In the genomic region with DNA sequence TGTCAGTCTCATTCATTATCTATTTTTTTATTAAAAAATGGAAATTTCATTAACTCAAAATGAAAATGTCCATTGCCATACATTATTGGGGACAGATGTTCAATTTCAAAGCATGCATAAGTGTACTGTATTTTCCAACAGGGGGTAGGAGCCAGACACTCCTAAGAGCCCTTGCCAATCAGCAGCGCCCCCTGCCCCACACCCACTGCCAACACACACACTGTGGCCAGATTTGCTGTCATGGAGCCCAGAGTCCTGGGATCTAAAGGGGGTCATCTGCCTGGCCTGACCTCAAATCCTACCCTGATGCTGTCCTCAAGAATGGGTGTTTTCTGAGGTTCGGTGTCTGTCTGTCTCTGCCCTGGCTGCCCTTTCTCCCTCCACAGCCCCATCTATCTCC, we compare ENCODE assay signal across 25 cellular contexts.
A peak's percentile ranks its signal among the peaks of the same experiment; 100 is the strongest.
DNase-seq lines count a peak whose midpoint lies in the region; ATAC-seq, FAIRE-seq and TF ChIP-seq lines count a peak whose summit lies in the region.
"Had no signal": no experiment of that assay in that cellular context is flagged by ENCODE, and none has a peak within 500 bp of the region (broad histone marks: within the 10 kb centered on the region; RNA-seq: fewer than 3 reads in every experiment).

No MANE protein-coding gene starts in this region.

- H3K4me3 Mint-ChIP-seq in activated naive CD4-positive, alpha-beta T cell treated with anti-CD3 and anti-CD28 coated beads for 36 hours: no peak overlapping the region
- H3K4me3 Mint-ChIP-seq: activated CD4-positive, alpha-beta memory T cell treated with anti-CD3 and anti-CD28 coated beads for 36 hours; activated naive CD4-positive, alpha-beta T cell treated with anti-CD3 and anti-CD28 coated beads, Interleukin-2, amount 50 U/mL, for 24 hours; CD4-positive, alpha-beta memory T cell; naive thymus-derived CD8-positive, alpha-beta T cell; stimulated activated naive CD8-positive, alpha-beta T cell treated with anti-CD3 and anti-CD28 coated beads, Interleukin-15, Interleukin-2, amounts not matched to agents 100 ng/mL and 50 ng/mL, for 24 hours had no signal

- H3K4me3 ChIP-seq in Panc1 (ENCODE audit: low read depth in 2 of 2, low read length in 2 of 2) (no peak overlapping the region), fibroblast of lung (replicated peaks in 1 of 4; ENCODE audit: control extremely low read depth in 1 of 4, insufficient read depth in 1 of 4, low read depth in 3 of 4, low read length in 4 of 4) (no peak overlapping the region), vagina (no peak overlapping the region)
- H3K4me3 ChIP-seq: upper lobe of left lung had no signal

- no peak for FAIRE-seq in D721Med (lab: Jason Lieb, UNC)
- FAIRE-seq: colon, GM12892 had no signal

- H3K79me2 ChIP-seq in fibroblast of lung (ENCODE audit: control insufficient read depth, insufficient read depth, low read length): no peaks in the 10 kb centered on the region

- no peak overlapping the region for H3K9ac ChIP-seq in fibroblast of lung (ENCODE audit: insufficient read depth, low read length)

- CTCF ChIA-PET in activated naive CD4-positive, alpha-beta T cell treated with anti-CD3 and anti-CD28 coated beads for 36 hours (lab: Charles Lee): interaction anchor here (1.0 kb wide), 1 partner anchor 99 kb away, joined by 3 read pairs; no protein-coding TSS in a partner anchor
- CTCF ChIA-PET in Panc1 (lab: Charles Lee): no interaction called here

- H3K36me3 ChIP-seq in Panc1 (ENCODE audit: control insufficient read depth, insufficient read depth, low read length) (no peaks in the 10 kb centered on the region), fibroblast of lung (ENCODE audit: control insufficient read depth, insufficient read depth, low read length) (no peaks in the 10 kb centered on the region), vagina (no peaks in the 10 kb centered on the region)
- H3K36me3 ChIP-seq: upper lobe of left lung had no signal

- in situ Hi-C loops in Panc1 (cut with HindIII; ENCODE audit: low pct_unique_long_range_greater_than_20kb, low sequenced_read_pairs): no loop called here

- H4K20me1 ChIP-seq in fibroblast of lung (ENCODE audit: control insufficient read depth, extremely low read depth, insufficient read depth, low read length): no peaks in the 10 kb centered on the region

- H3K27me3 ChIP-seq in Panc1 (ENCODE audit: control insufficient read depth, insufficient read depth, low read length) (no peaks in the 10 kb centered on the region), fibroblast of lung (ENCODE audit: control insufficient read depth, insufficient read depth, low read length) (no peaks in the 10 kb centered on the region), vagina (no peaks in the 10 kb centered on the region)
- H3K27me3 ChIP-seq: upper lobe of left lung had no signal

- H3K27ac ChIP-seq in Panc1 (ENCODE audit: low read length): peak overlapping the region; percentile 26; the same call in 1 of the 2 replicates
- H3K27ac ChIP-seq in fibroblast of lung (ENCODE audit: insufficient read depth, low read length): peak overlapping the region; percentile 83
- H3K27ac ChIP-seq in vagina: peak overlapping the region; percentile 65

- H3K4me1 ChIP-seq in Panc1 (ENCODE audit: control insufficient read depth, insufficient read depth, low read length): peaks cover 9% of the 10 kb centered on the region; the same call in 1 of the 2 replicates
- peaks cover 20% of the 10 kb centered on the region for H3K4me1 ChIP-seq in fibroblast of lung (ENCODE audit: control insufficient read depth, extremely low read depth, insufficient read depth, low read length)
- peaks cover 18% of the 10 kb centered on the region for H3K4me1 ChIP-seq in vagina

- no peak for TF ChIP-seq CTCF in Panc1 (IDR thresholded peaks at IDR 0.05)
- TF ChIP-seq CTCF in fibroblast of lung (conservative IDR thresholded peaks at IDR 0.05 in 1 of 2, IDR thresholded peaks at IDR 0.05 in 1 of 2; ENCODE audit: low read depth in 1 of 2, low read length in 2 of 2): peak in 1 of 2 donors; percentile 9
- TF ChIP-seq CTCF in vagina (IDR thresholded peaks at IDR 0.05): no peak
- no peak for TF ChIP-seq CTCF in D721Med (IDR thresholded peaks at IDR 0.05; ENCODE audit: insufficient read depth, missing control alignments)

- no peak for TF ChIP-seq POLR2A in vagina (IDR thresholded peaks at IDR 0.05)

- H3K4me1 Mint-ChIP-seq in activated naive CD4-positive, alpha-beta T cell treated with anti-CD3 and anti-CD28 coated beads for 36 hours (ENCODE audit: low read depth): peaks cover 13% of the 10 kb centered on the region
- H3K4me1 Mint-ChIP-seq: CD4-positive, alpha-beta memory T cell had no signal

- no peaks in the 10 kb centered on the region for H3K9me3 Mint-ChIP-seq in activated naive CD4-positive, alpha-beta T cell treated with anti-CD3 and anti-CD28 coated beads for 36 hours
- H3K9me3 Mint-ChIP-seq: activated CD4-positive, alpha-beta memory T cell treated with anti-CD3 and anti-CD28 coated beads for 36 hours; activated naive CD4-positive, alpha-beta T cell treated with anti-CD3 and anti-CD28 coated beads, Interleukin-2, amount 50 U/mL, for 24 hours; stimulated activated naive CD8-positive, alpha-beta T cell treated with anti-CD3 and anti-CD28 coated beads, Interleukin-15, Interleukin-2, amounts not matched to agents 100 ng/mL and 50 ng/mL, for 24 hours had no signal

- BruUV-seq in Panc1 (replicated peaks; lab: Mats Ljungman, UMichigan): no TSS peak

- intact Hi-C loops in activated naive CD4-positive, alpha-beta T cell treated with anti-CD3 and anti-CD28 coated beads for 36 hours (cut with micrococcal nuclease): no loop called here
- intact Hi-C loops in Panc1 (cut with micrococcal nuclease; ENCODE audit: unreplicated experiment) (no loop called here), vagina (cut with DNase I) (no loop called here)

- no peak overlapping the region for H3K27ac Mint-ChIP-seq in activated naive CD4-positive, alpha-beta T cell treated with anti-CD3 and anti-CD28 coated beads for 36 hours
- H3K27ac Mint-ChIP-seq: activated CD4-positive, alpha-beta memory T cell treated with anti-CD3 and anti-CD28 coated beads for 36 hours; activated naive CD4-positive, alpha-beta T cell treated with anti-CD3 and anti-CD28 coated beads, Interleukin-2, amount 50 U/mL, for 24 hours; CD4-positive, alpha-beta memory T cell; stimulated activated naive CD8-positive, alpha-beta T cell treated with anti-CD3 and anti-CD28 coated beads, Interleukin-15, Interleukin-2, amounts not matched to agents 100 ng/mL and 50 ng/mL, for 24 hours had no signal

- H2AFZ ChIP-seq in fibroblast of lung (ENCODE audit: low read length): no peak overlapping the region

- no peaks in the 10 kb centered on the region for H3K36me3 Mint-ChIP-seq in activated naive CD4-positive, alpha-beta T cell treated with anti-CD3 and anti-CD28 coated beads for 36 hours (ENCODE audit: low read depth)
- H3K36me3 Mint-ChIP-seq: activated CD4-positive, alpha-beta memory T cell treated with anti-CD3 and anti-CD28 coated beads for 36 hours; activated naive CD4-positive, alpha-beta T cell treated with anti-CD3 and anti-CD28 coated beads, Interleukin-2, amount 50 U/mL, for 24 hours; CD4-positive, alpha-beta memory T cell had no signal

- H3K4me2 ChIP-seq in fibroblast of lung (ENCODE audit: extremely low read depth, insufficient read depth, low read length): peak overlapping the region; percentile 60

- H3K9me3 ChIP-seq in Panc1 (ENCODE audit: control insufficient read depth, insufficient read depth, low read depth, low read length) (peaks cover 10% of the 10 kb centered on the region; the same call in 1 of the 2 replicates), fibroblast of lung (ENCODE audit: control insufficient read depth, insufficient read depth, low read depth, low read length) (no peaks in the 10 kb centered on the region), vagina (no peaks in the 10 kb centered on the region)
- H3K9me3 ChIP-seq: upper lobe of left lung had no signal

- DNase-seq in activated naive CD4-positive, alpha-beta T cell treated with anti-CD3 and anti-CD28 coated beads for 36 hours: peak; percentile 13
- no peak for DNase-seq in activated naive CD4-positive, alpha-beta T cell treated with anti-CD3 and anti-CD28 coated beads, Interleukin-2, amount 50 U/mL, for 16 hours
- DNase-seq in Panc1 (ENCODE audit: low read depth, low spot score): no peak
- DNase-seq in fibroblast of lung (ENCODE audit: low read depth in 2 of 2): no peak
- DNase-seq in vagina (ENCODE audit: extremely low spot score in 2 of 2): peak in 1 of 2 donors; percentile 78
- no peak for DNase-seq in NK-92 (lab: John Stamatoyannopoulos, UW; ENCODE audit: unreplicated experiment)
- no peak for DNase-seq in D721Med (ENCODE audit: insufficient read length, low spot score)
- DNase-seq: activated CD4-positive, alpha-beta memory T cell treated with anti-CD3 and anti-CD28 coated beads for 36 hours; activated T-cell treated with anti-CD3 and anti-CD28 coated beads, Interleukin-2, amount 50 U/mL, for 1 hour; CD4-positive, alpha-beta memory T cell; hippocampal formation; mesendoderm; naive thymus-derived CD8-positive, alpha-beta T cell; NCI-H1048; NCI-H2081; NCI-H510A treated with DMSO at 0.1 percent for 48 hours; posterior cingulate gyrus; SHP77 treated with DMSO at 0.1 percent for 48 hours; stimulated activated CD4-positive, alpha-beta T cell treated with anti-CD3 and anti-CD28 coated beads, Interleukin-2, amount 100 ng/mL, for 24 hours; upper lobe of left lung had no signal

- POLR2A ChIA-PET in Panc1 (lab: Charles Lee): no interaction called here

- no peak for ATAC-seq in Panc1
- no peak for ATAC-seq in HG02938 (IDR thresholded peaks at IDR 0.05; ENCODE audit: unreplicated experiment)
- ATAC-seq: naive thymus-derived CD8-positive, alpha-beta T cell had no signal

- H3K27me3 Mint-ChIP-seq in activated naive CD4-positive, alpha-beta T cell treated with anti-CD3 and anti-CD28 coated beads for 36 hours (ENCODE audit: low read depth): peaks cover 31% of the 10 kb centered on the region

Comparison
In these comparisons a context has a peak if more than half of its experiments do, and no peak if none do; other contexts are left out.
1. H3K27ac ChIP-seq: peak in every context shown above with its lines; median percentile 83 in fibroblast of lung; 65 in vagina; 26 in Panc1.